24 cellular contexts compared by ENCODE assay signal in the genomic region with DNA sequence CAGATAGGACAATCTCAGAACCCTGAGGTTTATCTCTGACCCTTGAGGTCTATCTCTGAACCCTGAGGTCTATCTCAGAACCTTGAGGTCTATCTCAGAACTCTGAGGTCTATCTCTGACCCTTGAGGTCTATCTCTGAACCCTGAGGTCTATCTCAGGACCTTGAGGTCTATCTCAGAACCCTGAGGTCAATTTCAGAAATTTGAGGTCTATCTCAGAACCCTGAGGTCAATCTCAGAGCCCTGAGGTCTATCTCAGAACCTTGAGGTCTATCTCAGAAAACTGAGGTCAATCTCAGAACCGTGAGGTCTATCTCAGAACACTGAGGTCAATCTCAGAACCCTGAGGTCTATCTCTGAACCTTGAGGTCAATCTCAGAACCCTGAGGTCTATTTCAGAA. TPM values are rescaled to one million over a fixed set of nuclear protein-coding genes. Genes with fewer than 3 reads are reported as not detected.
DNase-seq lines count a peak whose midpoint lies in the region; ATAC-seq, FAIRE-seq and TF ChIP-seq lines count a peak whose summit lies in the region.
"Had no signal": no experiment of that assay in that cellular context is flagged by ENCODE, and none has a peak within 500 bp of the region (broad histone marks: within the 10 kb centered on the region; RNA-seq: fewer than 3 reads in every experiment).

No MANE protein-coding gene starts in this region.

- no peak overlapping the region for H3K27ac ChIP-seq in CD4-positive, alpha-beta T cell (ENCODE audit: low read depth, low read length)
- H3K27ac ChIP-seq in K562 (ENCODE audit: extremely low read depth, low read depth, low read length) (no peak overlapping the region), osteoblast (ENCODE audit: low read depth, low read length) (no peak overlapping the region)
- H3K27ac ChIP-seq: 22Rv1; A549; BLaER1 treated with 17β-estradiol and CSF1 and Interleukin-3, amounts not matched to agents 10 nM and 100 nM; C4-2B had no signal

- no peaks in the 10 kb centered on the region for H3K9me1 ChIP-seq in K562 (ENCODE audit: control insufficient read depth, insufficient read depth, low read length)

- H3K79me2 ChIP-seq in K562 (ENCODE audit: control insufficient read depth, insufficient read depth, low read length) = no peaks in the 10 kb centered on the region
- H3K79me2 ChIP-seq in osteoblast (ENCODE audit: insufficient read depth, low read length) = no peaks in the 10 kb centered on the region

- H3K9me3 Mint-ChIP-seq in CD4-positive, alpha-beta T cell = no peaks in the 10 kb centered on the region
- H3K9me3 Mint-ChIP-seq in natural killer cell = no peaks in the 10 kb centered on the region
- H3K9me3 Mint-ChIP-seq: CD4-positive, alpha-beta memory T cell; CD8-positive, alpha-beta memory T cell had no signal

- no peak for TF ChIP-seq EP300 in K562 (IDR thresholded peaks at IDR 0.05; ENCODE audit: low read length)

- FAIRE-seq in K562 (lab: Jason Lieb, UNC) = no peak
- FAIRE-seq: A549, GM12878, GM12892, GM18507 had no signal

- 38% methylated on average over 1 of the region's 1 CpG for WGBS in K562 (ENCODE audit: insufficient coverage, low coverage, missing lambda C conversion rate)

- no peak for TF ChIP-seq RAD21 in K562 (CRISPR knock-in tag; conservative IDR thresholded peaks at IDR 0.05 in 1 of 2, IDR thresholded peaks at IDR 0.05 in 1 of 2)

- H2AFZ ChIP-seq in K562 (ENCODE audit: low read depth, low read length) (no peak overlapping the region), osteoblast (ENCODE audit: low read length) (no peak overlapping the region)

- no peak for TF ChIP-seq POLR2A in K562 (conservative IDR thresholded peaks at IDR 0.05)

- intact Hi-C loops in CD4-positive, alpha-beta T cell (cut with DNase I, micrococcal nuclease) = loop anchor here in 1 of 2 experiments (5.0 kb wide), 1 partner anchor 36 kb away; a partner anchor contains a TSS
- intact Hi-C loops in K562 (cut with micrococcal nuclease) = no loop called here
- intact Hi-C loops in natural killer cell (cut with micrococcal nuclease) = no loop called here

- H3K36me3 Mint-ChIP-seq in CD4-positive, alpha-beta T cell (ENCODE audit: low read depth) = no peaks in the 10 kb centered on the region
- no peaks in the 10 kb centered on the region for H3K36me3 Mint-ChIP-seq in natural killer cell
- H3K36me3 Mint-ChIP-seq: CD4-positive, alpha-beta memory T cell; CD8-positive, alpha-beta memory T cell had no signal

- CTCF ChIA-PET in CD4-positive, alpha-beta T cell (lab: Charles Lee) = no interaction called here
- CTCF ChIA-PET in K562 (lab: Yijun Ruan, JAX; ENCODE audit: low intra/inter-chr PET ratio) = no interaction called here

- no peaks in the 10 kb centered on the region for H3K27me3 ChIP-seq in CD4-positive, alpha-beta T cell (ENCODE audit: control insufficient read depth, insufficient read depth, low read length)
- H3K27me3 ChIP-seq in K562 (ENCODE audit: control insufficient read depth in 2 of 2, insufficient read depth in 2 of 2, low read length in 2 of 2) = no peaks in the 10 kb centered on the region
- H3K27me3 ChIP-seq in osteoblast (ENCODE audit: insufficient read depth, low read length) = peaks cover 34% of the 10 kb centered on the region

- in situ Hi-C loops in K562 (cut with MboI) = no loop called here

- H3K27me3 Mint-ChIP-seq in CD4-positive, alpha-beta T cell = no peaks in the 10 kb centered on the region
- peaks cover 0 to 9% of the 10 kb centered on the region in 2 donors for H3K27me3 Mint-ChIP-seq in natural killer cell (ENCODE audit: low read depth in 2 of 2)
- H3K27me3 Mint-ChIP-seq: CD4-positive, alpha-beta memory T cell had no signal

- peak overlapping the region; percentile 87 for H3K4me3 Mint-ChIP-seq in CD4-positive, alpha-beta T cell
- H3K4me3 Mint-ChIP-seq in natural killer cell = no peak overlapping the region

- no TSS peak for BruUV-seq in K562 (replicated peaks; lab: Mats Ljungman, UMichigan)

- H3K9me3 ChIP-seq in CD4-positive, alpha-beta T cell (ENCODE audit: control insufficient read depth, low read length) = no peaks in the 10 kb centered on the region
- no peaks in the 10 kb centered on the region for H3K9me3 ChIP-seq in K562 (replicated peaks; ENCODE audit: control insufficient read depth, insufficient read depth, low read depth, low read length)
- no peaks in the 10 kb centered on the region for H3K9me3 ChIP-seq in osteoblast (ENCODE audit: low read depth, low read length)
- H3K9me3 ChIP-seq: A549 had no signal

- TF ChIP-seq CTCF in CD4-positive, alpha-beta T cell (IDR thresholded peaks at IDR 0.05) = no peak
- TF ChIP-seq CTCF in K562 (IDR thresholded peaks at IDR 0.05 in 2 of 3, conservative IDR thresholded peaks at IDR 0.05 in 1 of 3; ENCODE audit: insufficient read depth in 2 of 3, low read depth in 1 of 3, low read length in 3 of 3) = no peak
- TF ChIP-seq CTCF in osteoblast (IDR thresholded peaks at IDR 0.05; ENCODE audit: extremely low read depth, low read depth, low read length) = no peak
- TF ChIP-seq CTCF in natural killer cell (IDR thresholded peaks at IDR 0.05) = no peak

- peaks cover 35% of the 10 kb centered on the region for H3K4me1 Mint-ChIP-seq in CD4-positive, alpha-beta T cell (ENCODE audit: low read depth)
- peaks cover 0 to 22% of the 10 kb centered on the region in 2 donors for H3K4me1 Mint-ChIP-seq in natural killer cell

- H3K36me3 ChIP-seq in K562 (ENCODE audit: control insufficient read depth, insufficient read depth, low read length) (no peaks in the 10 kb centered on the region), osteoblast (ENCODE audit: insufficient read depth, low read length) (no peaks in the 10 kb centered on the region)
- H3K36me3 ChIP-seq: BLaER1 treated with 17β-estradiol and CSF1 and Interleukin-3, amounts not matched to agents 10 nM and 100 nM had no signal

- DNase-seq in CD4-positive, alpha-beta T cell = no peak
- DNase-seq in K562 (ENCODE audit: extremely low read depth in 1 of 4, low spot score in 3 of 4) = no peak
- peak; percentile 58 for DNase-seq in osteoblast (ENCODE audit: insufficient read length, low spot score, missing footprints)
- no peak for DNase-seq in natural killer cell
- DNase-seq in HuH-7.5 (ENCODE audit: low spot score) = no peak
- DNase-seq: AML-193; CD4-positive, alpha-beta memory T cell; CD8-positive, alpha-beta memory T cell; COR-L47; DMS 273 treated with DMSO at 0.1 percent for 48 hours; DMS153; DMS53; DMS79; DND-41; EL; GDM1 had no signal

- POLR2A ChIA-PET in CD4-positive, alpha-beta T cell (lab: Charles Lee) = interaction anchor here (1.2 to 1.3 kb wide), 2 partner anchors 9 to 35 kb away, joined by 3 to 4 read pairs; no protein-coding TSS in a partner anchor
- POLR2A ChIA-PET in K562 (lab: Yijun Ruan, JAX) = interaction anchor here (0.7 to 2.5 kb wide), 2 partner anchors 9 to 15 kb away, joined by 3 to 12 read pairs; no protein-coding TSS in a partner anchor

- H3K4me1 ChIP-seq in K562 (replicated peaks in 1 of 2; ENCODE audit: control insufficient read depth in 2 of 2, insufficient read depth in 2 of 2, low read length in 2 of 2) (peaks cover 23 to 40% of the 10 kb centered on the region in 2 experiments), osteoblast (ENCODE audit: insufficient read depth, low read length) (no peaks in the 10 kb centered on the region)
- H3K4me1 ChIP-seq: A549 had no signal

- H3K4me3 ChIP-seq in K562 = no peak overlapping the region
- H3K4me3 ChIP-seq in osteoblast (ENCODE audit: insufficient read depth, low read length) = no peak overlapping the region
- H3K4me3 ChIP-seq: A549; BLaER1 treated with 17β-estradiol and CSF1 and Interleukin-3, amounts not matched to agents 10 nM and 100 nM; GM12878 had no signal

- no peak overlapping the region for H3K4me2 ChIP-seq in K562 (ENCODE audit: insufficient read depth, low read length)
- no peak overlapping the region for H3K4me2 ChIP-seq in osteoblast (ENCODE audit: insufficient read depth, low read length)
- H3K4me2 ChIP-seq: A549; BLaER1 treated with 17β-estradiol and CSF1 and Interleukin-3, amounts not matched to agents 10 nM and 100 nM had no signal

- H3K9ac ChIP-seq in K562 (ENCODE audit: insufficient read depth in 1 of 2, low read depth in 2 of 2, low read length in 2 of 2) = no peak overlapping the region
- H3K9ac ChIP-seq: BLaER1 treated with 17β-estradiol and CSF1 and Interleukin-3, amounts not matched to agents 10 nM and 100 nM had no signal

- no peaks in the 10 kb centered on the region for H4K20me1 ChIP-seq in K562 (replicated peaks; ENCODE audit: control insufficient read depth, insufficient read depth, low read length)
- H4K20me1 ChIP-seq in osteoblast (ENCODE audit: insufficient read depth, low read length) = no peaks in the 10 kb centered on the region

- no peak for ATAC-seq in CD4-positive, alpha-beta T cell (ENCODE audit: poor library complexity)
- ATAC-seq in K562 = no peak
- no peak for ATAC-seq in natural killer cell
- ATAC-seq: A549, GM12878 had no signal

- no peak overlapping the region for H3K27ac Mint-ChIP-seq in CD4-positive, alpha-beta T cell
- no peak overlapping the region for H3K27ac Mint-ChIP-seq in natural killer cell
- H3K27ac Mint-ChIP-seq: B cell had no signal

RNA-seq across cellular contexts. Expression of a gene that starts 2.3 kb away (rescaled TPM):
- total RNA-seq in CD4-positive, alpha-beta T cell = 10 to 100 TPM; 23.9 to 25.0 TPM
- 30.9 and 72.5 TPM in 2 replicates for total RNA-seq in K562 (2011; cell fraction: chromatin; rRNA removed; ENCODE audit: low replicate concordance)
- total RNA-seq in K562 (2011; cell fraction: nucleolus; rRNA removed) = 30.0 and 48.0 TPM in 2 replicates
- 19.1 and 21.2 TPM in 2 replicates for total RNA-seq in K562 (2011; cell fraction: nucleoplasm; rRNA removed)
- total RNA-seq in K562 (2014; rRNA removed) (5.5 and 6.4 TPM in 2 replicates), K562 (2014; rRNA removed; fragmentation: Illumina TruSeq; extraction: Trizol) (2.4 and 2.7 TPM in 2 replicates), K562 (2015; rRNA removed; fragmentation: Illumina TruSeq; extraction: Trizol) (4.4 and 4.5 TPM in 2 replicates), K562 (2021) (13.1 and 15.2 TPM in 2 replicates), osteoblast (2.4 and 5.1 TPM in 2 replicates), natural killer cell (1 to 10 TPM; 6.1 to 8.8 (median 8.2) TPM)
- polyA plus RNA-seq in K562 (2011; rRNA removed) (10.7 and 12.0 TPM in 2 replicates), K562 (2014; fragmentation: Illumina TruSeq; extraction: Trizol) (6.2 and 8.8 TPM in 2 replicates), K562 (2014; fragmentation: Nextera tagmentation; extraction: Ambion mirVana) (under 1 TPM; 0.35 to 0.53 TPM), K562 (2014; rRNA removed) (10.5 and 10.6 TPM in 2 replicates)
- 6.0 and 17.7 TPM in 2 replicates for polyA plus RNA-seq in K562 (2011; cell fraction: cytosol; rRNA removed)
- 34.3 and 67.6 TPM in 2 replicates for polyA plus RNA-seq in K562 (2011; cell fraction: nucleus; rRNA removed)
- polyA plus RNA-seq in K562 (2012) = 25.8 and 36.0 TPM in 2 replicates
- 2.9 and 8.1 TPM in 2 replicates for polyA minus RNA-seq in K562 (2011; rRNA and poly(A)+ RNA removed)
- polyA minus RNA-seq in K562 (2011; cell fraction: cytosol; rRNA and poly(A)+ RNA removed) = 10.4 and 11.6 TPM in 2 replicates
- 6.6 and 9.0 TPM in 2 replicates for polyA minus RNA-seq in K562 (2011; cell fraction: nucleus; rRNA and poly(A)+ RNA removed)

RNA-seq across cellular contexts. Expression of a gene that starts 35.5 kb away (rescaled TPM):
- total RNA-seq in CD4-positive, alpha-beta T cell = 100 to 1,000 TPM; 722 to 793 TPM
- 147 and 335 TPM in 2 replicates for total RNA-seq in K562 (2011; cell fraction: chromatin; rRNA removed; ENCODE audit: low replicate concordance)
- total RNA-seq in K562 (2011; cell fraction: nucleolus; rRNA removed) = 259 and 282 TPM in 2 replicates
- total RNA-seq in K562 (2011; cell fraction: nucleoplasm; rRNA removed) = 209 and 242 TPM in 2 replicates
- total RNA-seq in K562 (2014; rRNA removed) (264 and 355 TPM in 2 replicates), K562 (2014; rRNA removed; fragmentation: Illumina TruSeq; extraction: Trizol) (75.8 and 89.1 TPM in 2 replicates), K562 (2015; rRNA removed; fragmentation: Illumina TruSeq; extraction: Trizol) (172 and 178 TPM in 2 replicates), K562 (2021) (347 and 360 TPM in 2 replicates), osteoblast (209 and 211 TPM in 2 replicates), natural killer cell (1,000 to 10,000 TPM in 1 of 3 donors, 100 to 1,000 TPM in 2; 943 to 1,012 (median 968) TPM)
- polyA plus RNA-seq in K562 (2011; rRNA removed) (280 and 366 TPM in 2 replicates), K562 (2014; fragmentation: Illumina TruSeq; extraction: Trizol) (235 and 381 TPM in 2 replicates), K562 (2014; fragmentation: Nextera tagmentation; extraction: Ambion mirVana) (1 to 10 TPM; 2.0 to 6.2 TPM), K562 (2014; rRNA removed) (316 and 334 TPM in 2 replicates)
- polyA plus RNA-seq in K562 (2011; cell fraction: cytosol; rRNA removed) = 357 and 770 TPM in 2 replicates
- 343 and 561 TPM in 2 replicates for polyA plus RNA-seq in K562 (2011; cell fraction: nucleus; rRNA removed)
- polyA plus RNA-seq in K562 (2012) = 396 and 430 TPM in 2 replicates
- 222 and 305 TPM in 2 replicates for polyA minus RNA-seq in K562 (2011; rRNA and poly(A)+ RNA removed)
- 290 and 401 TPM in 2 replicates for polyA minus RNA-seq in K562 (2011; cell fraction: cytosol; rRNA and poly(A)+ RNA removed)
- polyA minus RNA-seq in K562 (2011; cell fraction: nucleus; rRNA and poly(A)+ RNA removed) = 64.5 and 71.5 TPM in 2 replicates

RNA-seq across cellular contexts. Expression of a gene that starts 49.4 kb away (rescaled TPM):
- not detected for total RNA-seq in CD4-positive, alpha-beta T cell
- 5.1 and 7.6 TPM in 2 replicates for total RNA-seq in K562 (2011; cell fraction: chromatin; rRNA removed; ENCODE audit: low replicate concordance)
- 5.1 and 5.5 TPM in 2 replicates for total RNA-seq in K562 (2011; cell fraction: nucleolus; rRNA removed)
- 2.7 and 4.5 TPM in 2 replicates for total RNA-seq in K562 (2011; cell fraction: nucleoplasm; rRNA removed)
- total RNA-seq in K562 (2014; rRNA removed) (3.3 and 6.1 TPM in 2 replicates), K562 (2014; rRNA removed; fragmentation: Illumina TruSeq; extraction: Trizol) (1.1 and 1.2 TPM in 2 replicates), K562 (2015; rRNA removed; fragmentation: Illumina TruSeq; extraction: Trizol) (3.4 and 3.5 TPM in 2 replicates), K562 (2021) (1.8 TPM in 2 replicates), osteoblast (under 0.01 and 0.72 TPM in 2 replicates), natural killer cell (1 to 10 TPM in 1 of 3 donors, under 1 TPM in 1, not detected in 1; 0.49 to 2.2 TPM)
- polyA plus RNA-seq in K562 (2011; rRNA removed) (3.3 and 3.5 TPM in 2 replicates), K562 (2014; fragmentation: Illumina TruSeq; extraction: Trizol) (1.8 and 3.1 TPM in 2 replicates), K562 (2014; fragmentation: Nextera tagmentation; extraction: Ambion mirVana) (1 to 10 TPM; 1.2 to 1.5 TPM), K562 (2014; rRNA removed) (2.5 and 4.4 TPM in 2 replicates)
- polyA plus RNA-seq in K562 (2011; cell fraction: cytosol; rRNA removed) = 3.0 TPM in 2 replicates
- polyA plus RNA-seq in K562 (2011; cell fraction: nucleus; rRNA removed) = 6.5 and 7.6 TPM in 2 replicates
- polyA plus RNA-seq in K562 (2012) = 2.3 and 10.0 TPM in 2 replicates
- polyA minus RNA-seq in K562 (2011; rRNA and poly(A)+ RNA removed) = 0.70 and 0.78 TPM in 2 replicates
- polyA minus RNA-seq in K562 (2011; cell fraction: cytosol; rRNA and poly(A)+ RNA removed) = 1.1 TPM in 1 of 2 replicates, not detected in the other
- 0.94 and 2.4 TPM in 2 replicates for polyA minus RNA-seq in K562 (2011; cell fraction: nucleus; rRNA and poly(A)+ RNA removed)
- total RNA-seq: CD4-positive, alpha-beta memory T cell had no signal
- polyA plus RNA-seq: CD4-positive, alpha-beta memory T cell; CD8-positive, alpha-beta memory T cell had no signal
